In genomic region chr5:15026944-15027343, GRCh38 we compare ENCODE assay signal across 24 cellular contexts.
DNase-seq lines count a peak whose midpoint lies in the region; ATAC-seq and TF ChIP-seq lines count a peak whose summit lies in the region.
"Had no signal": no experiment of that assay in that cellular context is flagged by ENCODE, and none has a peak within 500 bp of the region (broad histone marks: within the 10 kb centered on the region; RNA-seq: fewer than 3 reads in every experiment).

No MANE protein-coding gene starts in this region.

- 64 to 76% methylated on average over 4 to 6 of the region's 6 CpGs for WGBS in mesodermal cell (ENCODE audit: insufficient coverage in 2 of 2), 2 experiments

- H3K36me3 ChIP-seq in mesodermal cell (ENCODE audit: control insufficient read depth, insufficient read depth, low read length) = no peaks in the 10 kb centered on the region
- H3K36me3 ChIP-seq: gastrocnemius medialis, left ventricle myocardium inferior had no signal

- H3K27ac ChIP-seq in mesodermal cell (ENCODE audit: low read depth, low read length, severe bottlenecking) = peak overlapping the region; percentile 33
- H3K27ac ChIP-seq in foreskin keratinocyte = no peak overlapping the region
- H3K27ac ChIP-seq: gastrocnemius medialis, left ventricle myocardium inferior had no signal

- ATAC-seq in SK-N-SH treated with all-trans-retinoic acid at 6 μM for 48 hours (peak; percentile 24), foreskin keratinocyte (no peak)
- ATAC-seq: activated naive CD8-positive, alpha-beta T cell treated with anti-CD3 and anti-CD28 coated beads, Interleukin-2, amount 50 U/mL, for 24 hours; gastrocnemius medialis; naive thymus-derived CD4-positive, alpha-beta T cell; Panc1 had no signal

- H3K27me3 ChIP-seq in foreskin keratinocyte = peaks cover 26% of the 10 kb centered on the region
- H3K27me3 ChIP-seq: gastrocnemius medialis had no signal

- DNase-seq in DMS53 treated with DMSO at 0.1 percent for 48 hours (lab: John Stamatoyannopoulos, UW; ENCODE audit: unreplicated experiment) (peak; percentile 40), NCI-H146 treated with DMSO at 0.1 percent for 48 hours (lab: John Stamatoyannopoulos, UW; ENCODE audit: unreplicated experiment) (peak; percentile 39), foreskin keratinocyte (no peak), middle frontal gyrus (ENCODE audit: extremely low spot score, low spot score) (no peak), DMS114 treated with DMSO at 0.1 percent for 48 hours (lab: John Stamatoyannopoulos, UW; ENCODE audit: unreplicated experiment) (no peak)
- DNase-seq: ACHN; activated CD4-positive, alpha-beta T cell treated with anti-CD3 and anti-CD28 coated beads, Interleukin-2, amount 10 ng/mL, durations not matched to agents 7 days and 5 days; activated naive CD8-positive, alpha-beta T cell treated with anti-CD3 and anti-CD28 coated beads, Interleukin-2, amount 50 U/mL, for 24 hours; activated T-cell treated with anti-CD3 and anti-CD28 coated beads, Interleukin-2, amount 50 U/mL, for 48 hours; DND-41; gastrocnemius medialis; hippocampal formation; islet precursor cell; left ventricle myocardium inferior; naive thymus-derived CD4-positive, alpha-beta T cell; NCI-H187; NCI-H2227 treated with DMSO at 0.1 percent for 48 hours; nucleus accumbens; SHP77 treated with DMSO at 0.1 percent for 48 hours; SW 1271; T-helper 9 cell had no signal

- H3K9me3 ChIP-seq in mesodermal cell (ENCODE audit: control insufficient read depth, low read length) = peaks cover 5% of the 10 kb centered on the region
- H3K9me3 ChIP-seq: gastrocnemius medialis, left ventricle myocardium inferior had no signal

- TF ChIP-seq CTCF in foreskin keratinocyte (conservative IDR thresholded peaks at IDR 0.05) = no peak

- peaks cover 6% of the 10 kb centered on the region for H3K4me1 ChIP-seq in mesodermal cell (ENCODE audit: control insufficient read depth, insufficient read depth, low read length, poor library complexity, severe bottlenecking)
- no peaks in the 10 kb centered on the region for H3K4me1 ChIP-seq in foreskin keratinocyte
- H3K4me1 ChIP-seq: gastrocnemius medialis had no signal

- H3K4me3 ChIP-seq in mesodermal cell (ENCODE audit: extremely low read depth, insufficient read depth, low read length, poor library complexity, severe bottlenecking) = no peak overlapping the region
- H3K4me3 ChIP-seq: gastrocnemius medialis, left ventricle myocardium inferior had no signal

TF ChIP-seq in SK-N-SH treated with all-trans-retinoic acid at 6 μM for 48 hours, 23 proteins besides CTCF, POLR2A, EP300 and RAD21:
- TF ChIP-seq TCF4 (CRISPR knock-in tag; IDR thresholded peaks at IDR 0.05; ENCODE audit: borderline replicate concordance) (no peak), ZNF8 (CRISPR knock-in tag; IDR thresholded peaks at IDR 0.05) (no peak), TOX (CRISPR knock-in tag; IDR thresholded peaks at IDR 0.05; ENCODE audit: borderline replicate concordance) (no peak), CSRNP3 (CRISPR knock-in tag; IDR thresholded peaks at IDR 0.05) (no peak), ZNF70 (CRISPR knock-in tag; IDR thresholded peaks at IDR 0.05) (no peak), ZC3H10 (CRISPR knock-in tag; IDR thresholded peaks at IDR 0.05) (no peak), POU6F1 (CRISPR knock-in tag; IDR thresholded peaks at IDR 0.05; ENCODE audit: borderline replicate concordance, low read depth) (no peak), CREB5 (CRISPR knock-in tag; IDR thresholded peaks at IDR 0.05; ENCODE audit: low read depth) (no peak)
TF ChIP-seq in SK-N-SH treated with all-trans-retinoic acid at 6 μM for 48 hours: peak in this region for 0.

Comparison
In these comparisons a context has a peak if more than half of its experiments do, and no peak if none do; other contexts are left out.
1. DNase-seq: peak in DMS53 treated with DMSO at 0.1 percent for 48 hours (single experiment) and NCI-H146 treated with DMSO at 0.1 percent for 48 hours (single experiment); none in foreskin keratinocyte (0 of 2), middle frontal gyrus (single experiment) and DMS114 treated with DMSO at 0.1 percent for 48 hours (single experiment).